8 cellular contexts compared by ENCODE assay signal in the genomic region with DNA sequence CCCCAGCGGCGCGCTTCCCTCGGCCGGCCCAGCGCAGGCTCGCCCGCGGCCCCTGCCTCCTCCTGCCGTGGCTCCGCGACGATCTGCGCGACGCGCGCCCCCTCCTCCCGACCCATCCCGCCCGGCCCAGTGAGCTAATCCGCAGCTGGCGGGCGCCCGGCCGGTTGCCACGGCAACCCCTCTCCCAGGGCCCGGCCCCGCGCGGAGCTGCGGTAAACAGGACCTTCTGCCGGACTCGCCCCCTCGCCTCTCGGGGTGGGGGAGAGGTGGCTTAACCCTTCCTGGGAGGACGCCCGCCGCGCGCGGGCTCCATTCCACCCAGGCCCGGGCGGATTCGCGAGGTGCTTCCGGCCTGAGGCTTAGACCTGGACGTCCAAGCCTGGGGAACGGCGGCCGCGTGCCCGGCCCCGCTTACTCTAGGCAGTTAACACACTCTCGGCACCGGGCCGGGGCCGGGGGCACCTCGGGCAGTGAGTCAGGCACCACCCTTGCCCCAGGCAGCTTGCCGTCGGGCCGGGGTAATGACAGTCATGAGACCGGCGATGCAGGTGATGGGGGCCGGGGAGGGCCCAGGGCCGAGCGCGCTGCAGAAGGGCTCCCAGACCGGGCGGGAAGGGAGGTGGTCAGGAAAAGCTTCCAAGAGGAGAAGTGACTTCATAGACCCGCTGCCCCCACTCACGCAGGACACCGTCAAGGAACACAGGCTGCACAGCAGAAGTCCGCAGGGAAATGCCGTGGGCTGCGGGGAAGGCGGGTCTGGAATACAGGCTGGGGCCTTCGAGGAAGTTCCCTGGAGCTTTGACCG. TPM values are rescaled to one million over a fixed set of nuclear protein-coding genes. Genes with fewer than 3 reads are reported as not detected.
DNase-seq lines count a peak whose midpoint lies in the region; ATAC-seq and TF ChIP-seq lines count a peak whose summit lies in the region.

Gene DENND2A (minus strand): TSS at position 87 of the 805 bp plus-strand sequence. CDS start 38,416 bp downstream, outside the sequence.

- H3K9me3 Mint-ChIP-seq in activated T-helper 17 cell treated with anti-CD3 and anti-CD28 coated beads, Interleukin-2, amount 50 U/mL, for 72 hours: no peaks in the 10 kb centered on the region
- H3K9me3 Mint-ChIP-seq in natural killer cell treated with Interleukin-12 subunit alpha and Interleukin-12 subunit beta and Interleukin-15 and Interleukin-18, amount 100 ng/mL, for 72 hours: no peaks in the 10 kb centered on the region

- peaks cover 0 to 71% (median 22%) of the 10 kb centered on the region in 3 donors for H3K4me1 ChIP-seq in gastroesophageal sphincter

- WGBS in gastroesophageal sphincter (ENCODE audit: low coverage in 1 of 2), 2 donors: 6% methylated on average over 9 of the region's 79 CpGs; no CpG with 5 or more reads in 1 of the 2 donors

- H3K4me3 Mint-ChIP-seq in activated T-helper 17 cell treated with anti-CD3 and anti-CD28 coated beads, Interleukin-2, amount 50 U/mL, for 72 hours: peak within 1 kb of the TSS; percentile 79
- peak within 1 kb of the TSS; percentile 58 for H3K4me3 Mint-ChIP-seq in natural killer cell treated with Interleukin-12 subunit alpha and Interleukin-12 subunit beta and Interleukin-15 and Interleukin-18, amount 100 ng/mL, for 72 hours

- no peaks in the 10 kb centered on the region for H3K36me3 Mint-ChIP-seq in activated T-helper 17 cell treated with anti-CD3 and anti-CD28 coated beads, Interleukin-2, amount 50 U/mL, for 72 hours (ENCODE audit: low read depth)
- no peaks in the 10 kb centered on the region for H3K36me3 Mint-ChIP-seq in natural killer cell treated with Interleukin-12 subunit alpha and Interleukin-12 subunit beta and Interleukin-15 and Interleukin-18, amount 100 ng/mL, for 72 hours

- peak; percentile 98 for DNase-seq in D341Med (ENCODE audit: low spot score)
- DNase-seq in NCI-H1105 (lab: John Stamatoyannopoulos, UW): peak; percentile 67
- DNase-seq in natural killer cell treated with Interleukin-12 subunit alpha and Interleukin-12 subunit beta and Interleukin-15 and Interleukin-18, amount 100 ng/mL, for 72 hours (ENCODE audit: low spot score): no peak
- DNase-seq in NCI-H1048 (lab: John Stamatoyannopoulos, UW): no peak
- DNase-seq in DMS153 treated with DMSO at 0.1 percent for 48 hours (lab: John Stamatoyannopoulos, UW; ENCODE audit: unreplicated experiment): no peak

- H3K27me3 Mint-ChIP-seq in activated T-helper 17 cell treated with anti-CD3 and anti-CD28 coated beads, Interleukin-2, amount 50 U/mL, for 72 hours: peaks cover 59% of the 10 kb centered on the region
- peaks cover 50 to 51% of the 10 kb centered on the region in 2 donors for H3K27me3 Mint-ChIP-seq in natural killer cell treated with Interleukin-12 subunit alpha and Interleukin-12 subunit beta and Interleukin-15 and Interleukin-18, amount 100 ng/mL, for 72 hours

- H3K27me3 ChIP-seq in gastroesophageal sphincter: no peaks in the 10 kb centered on the region

- ATAC-seq in activated T-helper 17 cell treated with anti-CD3 and anti-CD28 coated beads, Interleukin-2, amount 50 U/mL, for 72 hours (replicated peaks): peak; percentile 9
- peak; percentile 65 for ATAC-seq in gastroesophageal sphincter
- ATAC-seq in natural killer cell treated with Interleukin-12 subunit alpha and Interleukin-12 subunit beta and Interleukin-15 and Interleukin-18, amount 100 ng/mL, for 72 hours: peak in 1 of 2 donors; percentile 24
- ATAC-seq in HG02840 (IDR thresholded peaks at IDR 0.05; ENCODE audit: low FRiP score, unreplicated experiment): no peak

- no peaks in the 10 kb centered on the region for H3K9me3 ChIP-seq in gastroesophageal sphincter

- peak within 1 kb of the TSS; percentile 92 to 98 (median 96) for H3K27ac ChIP-seq in gastroesophageal sphincter

- TF ChIP-seq POLR2A in gastroesophageal sphincter (IDR thresholded peaks at IDR 0.05): peak; percentile 38 to 71

- TF ChIP-seq EP300 in gastroesophageal sphincter (IDR thresholded peaks at IDR 0.05): no peak

- H3K4me1 Mint-ChIP-seq in activated T-helper 17 cell treated with anti-CD3 and anti-CD28 coated beads, Interleukin-2, amount 50 U/mL, for 72 hours: peaks cover 10% of the 10 kb centered on the region
- peaks cover 9 to 14% of the 10 kb centered on the region in 2 donors for H3K4me1 Mint-ChIP-seq in natural killer cell treated with Interleukin-12 subunit alpha and Interleukin-12 subunit beta and Interleukin-15 and Interleukin-18, amount 100 ng/mL, for 72 hours (ENCODE audit: low read depth in 2 of 2)

- peak within 1 kb of the TSS; percentile 36 to 65 for H3K4me3 ChIP-seq in gastroesophageal sphincter

- no peaks in the 10 kb centered on the region for H3K36me3 ChIP-seq in gastroesophageal sphincter

- no peak for TF ChIP-seq CTCF in gastroesophageal sphincter (IDR thresholded peaks at IDR 0.05)

- H3K27ac Mint-ChIP-seq in activated T-helper 17 cell treated with anti-CD3 and anti-CD28 coated beads, Interleukin-2, amount 50 U/mL, for 72 hours: no peak within 1 kb of the TSS
- H3K27ac Mint-ChIP-seq in natural killer cell treated with Interleukin-12 subunit alpha and Interleukin-12 subunit beta and Interleukin-15 and Interleukin-18, amount 100 ng/mL, for 72 hours: no peak within 1 kb of the TSS

RNA-seq across cellular contexts. Expression of gene DENND2A, which starts in this region (rescaled TPM):
- total RNA-seq in activated T-helper 17 cell treated with anti-CD3 and anti-CD28 coated beads, Interleukin-2, amount 50 U/mL, for 72 hours: not detected
- 10 to 100 TPM; 25.2 to 83.5 (median 46.5) TPM for total RNA-seq in gastroesophageal sphincter
- total RNA-seq in natural killer cell treated with Interleukin-12 subunit alpha and Interleukin-12 subunit beta and Interleukin-15 and Interleukin-18, amount 100 ng/mL, for 72 hours: not detected

Comparison
In these comparisons a context has a peak if more than half of its experiments do, and no peak if none do; other contexts are left out.
1. RNA of gene DENND2A (total RNA-seq): 25.2 to 83.5 TPM in gastroesophageal sphincter; not detected in natural killer cell treated with Interleukin-12 subunit alpha and Interleukin-12 subunit beta and Interleukin-15 and Interleukin-18, amount 100 ng/mL, for 72 hours and not detected in activated T-helper 17 cell treated with anti-CD3 and anti-CD28 coated beads, Interleukin-2, amount 50 U/mL, for 72 hours; every median in the first group is over 10 times any median in the second.
2. Peak in ATAC-seq in activated T-helper 17 cell treated with anti-CD3 and anti-CD28 coated beads, Interleukin-2, amount 50 U/mL, for 72 hours; RNA of the gene not detected or under 1 TPM.
3. DNase-seq: peak in D341Med (single experiment) and NCI-H1105 (single experiment); none in natural killer cell treated with Interleukin-12 subunit alpha and Interleukin-12 subunit beta and Interleukin-15 and Interleukin-18, amount 100 ng/mL, for 72 hours (single experiment), NCI-H1048 (single experiment) and DMS153 treated with DMSO at 0.1 percent for 48 hours (single experiment).